In genomic region chr11:31509017-31509411, GRCh38 we compare ENCODE assay signal across 8 cellular contexts. TPM values are rescaled to one million over a fixed set of nuclear protein-coding genes. Genes with fewer than 3 reads are reported as not detected.
DNase-seq lines count a peak whose midpoint lies in the region; ATAC-seq and TF ChIP-seq lines count a peak whose summit lies in the region.

No MANE protein-coding gene starts in this region.

- H3K27me3 Mint-ChIP-seq in brain = peaks cover 12% of the 10 kb centered on the region

- peaks cover 30% of the 10 kb centered on the region for H3K36me3 Mint-ChIP-seq in brain

- TF ChIP-seq POLR2A in vagina (IDR thresholded peaks at IDR 0.05) = no peak

- ATAC-seq in GM21367 (IDR thresholded peaks at IDR 0.05; ENCODE audit: unreplicated experiment) (peak; percentile 1), lower lobe of right lung (peak in 1 of 2 donors; percentile 39)

- H3K4me1 ChIP-seq in lower lobe of right lung (peaks cover 26% of the 10 kb centered on the region), vagina (peaks cover 28% of the 10 kb centered on the region)

- peak; percentile 20 for DNase-seq in ELR (ENCODE audit: low read depth)
- peak; percentile 19 for DNase-seq in Jurkat, Clone E6-1 (ENCODE audit: low read depth, low spot score)
- no peak for DNase-seq in lower lobe of right lung
- DNase-seq in vagina (ENCODE audit: extremely low spot score in 2 of 2) = no peak
- DNase-seq in T1000 (lab: John Stamatoyannopoulos, UW) = no peak
- DNase-seq in AG20443 (ENCODE audit: low spot score) = no peak

- H3K27ac ChIP-seq in lower lobe of right lung (peak overlapping the region; percentile 88), vagina (peak overlapping the region; percentile 89)

- H3K4me3 Mint-ChIP-seq in brain = peak overlapping the region; percentile 91 to 100 (median 97)

- H3K9me3 Mint-ChIP-seq in brain = no peaks in the 10 kb centered on the region

- peaks cover 59% of the 10 kb centered on the region for H3K4me1 Mint-ChIP-seq in brain

- H3K4me3 ChIP-seq in Jurkat, Clone E6-1 (ENCODE audit: low read length) = peak overlapping the region; percentile 95
- H3K4me3 ChIP-seq in lower lobe of right lung (peak overlapping the region; percentile 82), vagina (peak overlapping the region; percentile 70 to 89)

- intact Hi-C loops in lower lobe of right lung (cut with DNase I) (no loop called here), vagina (cut with DNase I) (no loop called here)

- TF ChIP-seq CTCF in brain (conservative IDR thresholded peaks at IDR 0.05) = no peak
- TF ChIP-seq CTCF in lower lobe of right lung (IDR thresholded peaks at IDR 0.05) = no peak
- TF ChIP-seq CTCF in vagina (IDR thresholded peaks at IDR 0.05) = no peak

- H3K36me3 ChIP-seq in lower lobe of right lung = no peaks in the 10 kb centered on the region
- peaks cover 0 to 6% of the 10 kb centered on the region in 2 donors for H3K36me3 ChIP-seq in vagina

- peak overlapping the region; percentile 99 to 100 (median 99) for H3K27ac Mint-ChIP-seq in brain

- H3K9me3 ChIP-seq in lower lobe of right lung = no peaks in the 10 kb centered on the region
- H3K9me3 ChIP-seq in vagina = no peaks in the 10 kb centered on the region

- H3K27me3 ChIP-seq in lower lobe of right lung (ENCODE audit: low read depth) = no peaks in the 10 kb centered on the region
- no peaks in the 10 kb centered on the region for H3K27me3 ChIP-seq in vagina

RNA-seq across cellular contexts. Expression of gene IMMP1L, which starts 0.4 kb away (rescaled TPM):
- polyA plus RNA-seq in Jurkat, Clone E6-1 (2012; ENCODE audit: insufficient read depth, insufficient read length) = 52.1 TPM
- 48.8 TPM for polyA plus RNA-seq in brain (ENCODE audit: insufficient read depth, low read depth, low replicate concordance)
- total RNA-seq in lower lobe of right lung = 14.4 TPM
- 11.3 TPM for total RNA-seq in vagina

RNA-seq across cellular contexts. Expression of gene ELP4, which starts 0.6 kb away (rescaled TPM):
- 25.0 TPM for polyA plus RNA-seq in Jurkat, Clone E6-1 (2012; ENCODE audit: insufficient read depth, insufficient read length)
- 22.1 TPM for polyA plus RNA-seq in brain (ENCODE audit: insufficient read depth, low read depth, low replicate concordance)
- total RNA-seq in lower lobe of right lung = 22.1 TPM
- 23.3 TPM for total RNA-seq in vagina

Comparison
In these comparisons a context has a peak if more than half of its experiments do, and no peak if none do; other contexts are left out.
1. DNase-seq: peak in ELR (single experiment) and Jurkat, Clone E6-1 (single experiment); none in lower lobe of right lung (single experiment), vagina (0 of 2), T1000 (single experiment) and AG20443 (single experiment).
2. Peak in every context shown above with its lines, with median percentiles within 50 percentile points of each other: H3K4me3 ChIP-seq.